Comparison of ENCODE assay signal across 1 cellular context in genomic region chr22:45073064-45073463, GRCh38.
TF ChIP-seq lines count a peak whose summit lies in the region.

No MANE protein-coding gene starts in this region.

TF ChIP-seq in A549, 52 proteins besides CTCF, POLR2A, EP300 and RAD21 (continued from another document):
- no peak for TF ChIP-seq PBX3 (IDR thresholded peaks at IDR 0.05)
